13 cellular contexts compared by ENCODE assay signal in the genomic region with DNA sequence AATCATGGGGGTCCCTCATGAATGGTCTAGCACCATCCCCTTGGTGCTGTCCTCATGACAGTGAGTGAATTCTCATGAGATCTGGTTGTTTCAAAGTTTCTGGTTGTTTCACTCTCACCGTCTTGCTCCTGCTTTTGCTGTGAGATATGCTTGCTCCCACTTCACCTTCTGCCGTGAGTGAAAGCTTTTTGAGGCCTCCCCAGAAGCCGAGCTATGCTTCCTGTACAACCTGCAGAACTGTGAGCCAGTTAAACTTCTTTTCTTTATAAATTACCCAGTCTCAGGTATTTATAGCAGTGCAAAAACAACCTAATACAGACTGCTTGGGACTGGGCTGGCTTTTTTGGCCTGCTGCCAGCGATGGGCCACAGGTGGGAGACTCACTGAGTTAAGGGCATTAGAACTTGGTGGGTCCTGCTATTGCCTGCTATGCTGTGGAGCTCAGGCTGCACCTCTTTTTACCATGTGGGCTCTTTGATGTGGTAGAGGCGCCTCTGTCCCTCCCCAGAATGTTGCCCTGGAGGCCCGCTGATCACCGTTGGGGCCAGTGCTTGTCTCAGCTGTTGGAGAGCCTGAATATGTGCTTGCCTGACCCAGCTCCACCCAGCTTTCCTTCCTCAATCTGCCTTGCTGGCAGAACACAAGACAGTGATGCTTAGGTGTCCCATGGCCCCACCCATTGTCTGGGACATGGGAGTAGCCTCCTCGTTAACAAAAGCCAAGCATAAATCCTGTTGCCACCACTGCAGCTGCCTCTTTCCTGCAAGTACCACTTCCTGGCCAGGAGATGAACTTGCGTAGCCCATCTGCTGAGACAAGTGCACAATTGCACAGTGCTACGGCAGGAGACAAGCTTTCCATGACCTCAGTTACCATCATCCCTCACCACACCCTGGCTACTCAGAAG. TPM values are rescaled to one million over a fixed set of nuclear protein-coding genes. Genes with fewer than 3 reads are reported as not detected.
DNase-seq lines count a peak whose midpoint lies in the region; ATAC-seq and TF ChIP-seq lines count a peak whose summit lies in the region.
"Had no signal": no experiment of that assay in that cellular context is flagged by ENCODE, and none has a peak within 500 bp of the region (broad histone marks: within the 10 kb centered on the region; RNA-seq: fewer than 3 reads in every experiment).

No MANE protein-coding gene starts in this region.

- POLR2A ChIA-PET in CD8-positive, alpha-beta memory T cell (lab: Charles Lee): interaction anchor here (0.9 to 1.4 kb wide), 4 partner anchors 34 to 289 kb away, joined by 3 to 8 read pairs (median 4); partner anchors contain the start of genes IGF2R, MRPL18 and WTAP

- H3K4me1 ChIP-seq in CD8-positive, alpha-beta memory T cell (ENCODE audit: insufficient read depth, low read length): peaks cover 42% of the 10 kb centered on the region
- peaks cover 12% of the 10 kb centered on the region for H3K4me1 ChIP-seq in mucosa of descending colon (ENCODE audit: low read depth)

- no peaks in the 10 kb centered on the region for H3K9me3 Mint-ChIP-seq in CD8-positive, alpha-beta memory T cell
- no peaks in the 10 kb centered on the region for H3K9me3 Mint-ChIP-seq in activated T-helper 2 cell treated with anti-CD3 and anti-CD28 coated beads, Interferon-gamma antibody, Interleukin-2, Interleukin-4, amounts not matched to agents 10 μg/mL and 5 μg/mL and 100 μg/mL, durations not matched to agents 14 hours and 24 hours and 36 hours

- intact Hi-C loops in activated T-helper 2 cell treated with anti-CD3 and anti-CD28 coated beads, Interferon-gamma antibody, Interleukin-2, Interleukin-4, amounts not matched to agents 10 μg/mL and 5 μg/mL and 100 μg/mL, durations not matched to agents 14 hours and 24 hours and 36 hours (cut with micrococcal nuclease): loop anchor here (1.0 to 10.0 kb wide), 5 partner anchors 17 to 1201 kb away; partner anchors contain the start of gene EZR
- intact Hi-C loops in mucosa of descending colon (cut with DNase I, micrococcal nuclease): no loop called here

- H3K27me3 Mint-ChIP-seq in CD8-positive, alpha-beta memory T cell: no peaks in the 10 kb centered on the region
- no peaks in the 10 kb centered on the region for H3K27me3 Mint-ChIP-seq in activated T-helper 2 cell treated with anti-CD3 and anti-CD28 coated beads, Interferon-gamma antibody, Interleukin-2, Interleukin-4, amounts not matched to agents 10 μg/mL and 5 μg/mL and 100 μg/mL, durations not matched to agents 14 hours and 24 hours and 36 hours (ENCODE audit: low read depth)
- H3K27me3 Mint-ChIP-seq: dendritic cell treated with granulocyte-macrophage colony-stimulating factor and Interleukin-4, amounts not matched to agents 40 ng/mL and 50 ng/mL, for 4 days had no signal

- H3K36me3 Mint-ChIP-seq in CD8-positive, alpha-beta memory T cell: peaks cover 19 to 26% (median 25%) of the 10 kb centered on the region in 3 donors
- peaks cover 82% of the 10 kb centered on the region for H3K36me3 Mint-ChIP-seq in activated T-helper 2 cell treated with anti-CD3 and anti-CD28 coated beads, Interferon-gamma antibody, Interleukin-2, Interleukin-4, amounts not matched to agents 10 μg/mL and 5 μg/mL and 100 μg/mL, durations not matched to agents 14 hours and 24 hours and 36 hours (ENCODE audit: low read depth)

- TF ChIP-seq CTCF in mucosa of descending colon (IDR thresholded peaks at IDR 0.05): no peak
- no peak for TF ChIP-seq CTCF in foreskin fibroblast (IDR thresholded peaks at IDR 0.05; ENCODE audit: low read depth, low read length)

- CTCF ChIA-PET in CD8-positive, alpha-beta memory T cell (lab: Charles Lee): interaction anchor here (0.7 kb wide), 1 partner anchor 35 kb away, joined by 3 read pairs; no protein-coding TSS in a partner anchor

- peak; percentile 67 for ATAC-seq in mucosa of descending colon
- ATAC-seq in GM21619 (IDR thresholded peaks at IDR 0.05; ENCODE audit: unreplicated experiment): no peak

- peak in 4 of 5 donors; percentile 24 to 65 (median 40) for DNase-seq in CD8-positive, alpha-beta memory T cell
- DNase-seq in SW480 (ENCODE audit: low spot score) (peak; percentile 83), mucosa of descending colon (no peak), foreskin fibroblast (no peak), COLO829 (ENCODE audit: low spot score) (no peak), hypothalamus (lab: John Stamatoyannopoulos, UW) (no peak)
- peak; percentile 65 for DNase-seq in activated T-helper 2 cell treated with anti-CD3 and anti-CD28 coated beads, Interferon-gamma antibody, Interleukin-2, Interleukin-4, amounts not matched to agents 10 μg/mL and 5 μg/mL and 100 μg/mL, durations not matched to agents 14 hours and 24 hours and 36 hours (ENCODE audit: low spot score)
- DNase-seq: foreskin melanocyte, Kasumi-1, PC-9 had no signal

- peak overlapping the region; percentile 28 for H3K27ac ChIP-seq in CD8-positive, alpha-beta memory T cell (ENCODE audit: low read depth, low read length)
- H3K27ac ChIP-seq: PC-9 had no signal

- H3K27me3 ChIP-seq in CD8-positive, alpha-beta memory T cell (ENCODE audit: insufficient read depth, low read length, poor library complexity, severe bottlenecking): no peaks in the 10 kb centered on the region

- no peaks in the 10 kb centered on the region for H3K9me3 ChIP-seq in CD8-positive, alpha-beta memory T cell (ENCODE audit: low read length)
- no peaks in the 10 kb centered on the region for H3K9me3 ChIP-seq in mucosa of descending colon

- peaks cover 49 to 75% (median 72%) of the 10 kb centered on the region in 3 donors for H3K4me1 Mint-ChIP-seq in CD8-positive, alpha-beta memory T cell
- H3K4me1 Mint-ChIP-seq in activated T-helper 2 cell treated with anti-CD3 and anti-CD28 coated beads, Interferon-gamma antibody, Interleukin-2, Interleukin-4, amounts not matched to agents 10 μg/mL and 5 μg/mL and 100 μg/mL, durations not matched to agents 14 hours and 24 hours and 36 hours (ENCODE audit: low read depth): peaks cover 66% of the 10 kb centered on the region

- H3K27ac Mint-ChIP-seq in CD8-positive, alpha-beta memory T cell: peak overlapping the region; percentile 64 to 97 (median 93)
- peak overlapping the region; percentile 91 for H3K27ac Mint-ChIP-seq in activated T-helper 2 cell treated with anti-CD3 and anti-CD28 coated beads, Interferon-gamma antibody, Interleukin-2, Interleukin-4, amounts not matched to agents 10 μg/mL and 5 μg/mL and 100 μg/mL, durations not matched to agents 14 hours and 24 hours and 36 hours
- H3K27ac Mint-ChIP-seq: dendritic cell treated with granulocyte-macrophage colony-stimulating factor and Interleukin-4, amounts not matched to agents 40 ng/mL and 50 ng/mL, for 4 days had no signal

- H3K36me3 ChIP-seq in CD8-positive, alpha-beta memory T cell (ENCODE audit: insufficient read depth, low read length): peaks cover 6% of the 10 kb centered on the region
- no peaks in the 10 kb centered on the region for H3K36me3 ChIP-seq in mucosa of descending colon (ENCODE audit: low read depth)

- peak overlapping the region; percentile 24 for H3K4me3 ChIP-seq in CD8-positive, alpha-beta memory T cell (ENCODE audit: low read length)
- H3K4me3 ChIP-seq in mucosa of descending colon (no peak overlapping the region), foreskin fibroblast (ENCODE audit: low read depth in 1 of 2, low read length in 2 of 2) (no peak overlapping the region)
- H3K4me3 ChIP-seq: PC-9 had no signal

- peak overlapping the region; percentile 6 to 84 (median 76) for H3K4me3 Mint-ChIP-seq in CD8-positive, alpha-beta memory T cell
- peak overlapping the region; percentile 3 for H3K4me3 Mint-ChIP-seq in activated T-helper 2 cell treated with anti-CD3 and anti-CD28 coated beads, Interferon-gamma antibody, Interleukin-2, Interleukin-4, amounts not matched to agents 10 μg/mL and 5 μg/mL and 100 μg/mL, durations not matched to agents 14 hours and 24 hours and 36 hours (ENCODE audit: low read depth)
- H3K4me3 Mint-ChIP-seq: dendritic cell treated with granulocyte-macrophage colony-stimulating factor and Interleukin-4, amounts not matched to agents 40 ng/mL and 50 ng/mL, for 4 days; neural crest cell had no signal

RNA-seq across cellular contexts. Expression of gene IGF2R, which starts 47.1 kb away (rescaled TPM):
- total RNA-seq in CD8-positive, alpha-beta memory T cell: 10 to 100 TPM; 91.4 to 93.7 TPM
- 27.5 TPM for polyA plus RNA-seq in CD8-positive, alpha-beta memory T cell
- 75.0 and 82.4 TPM in 2 replicates for total RNA-seq in activated T-helper 2 cell treated with anti-CD3 and anti-CD28 coated beads, Interferon-gamma antibody, Interleukin-2, Interleukin-4, amounts not matched to agents 10 μg/mL and 5 μg/mL and 100 μg/mL, durations not matched to agents 14 hours and 24 hours and 36 hours
- 100 to 1,000 TPM in 2 of 3 donors, 10 to 100 TPM in 1; 97.7 to 112 (median 101) TPM for total RNA-seq in mucosa of descending colon

Comparison
In these comparisons a context has a peak if more than half of its experiments do, and no peak if none do; other contexts are left out.
1. DNase-seq: peak in CD8-positive, alpha-beta memory T cell (4 of 5), SW480 (single experiment) and activated T-helper 2 cell treated with anti-CD3 and anti-CD28 coated beads, Interferon-gamma antibody, Interleukin-2, Interleukin-4, amounts not matched to agents 10 μg/mL and 5 μg/mL and 100 μg/mL, durations not matched to agents 14 hours and 24 hours and 36 hours (single experiment); none in mucosa of descending colon (0 of 3), foreskin fibroblast (0 of 2), COLO829 (single experiment) and hypothalamus (0 of 51).